ENCODE assay signal across 18 cellular contexts in the genomic region with DNA sequence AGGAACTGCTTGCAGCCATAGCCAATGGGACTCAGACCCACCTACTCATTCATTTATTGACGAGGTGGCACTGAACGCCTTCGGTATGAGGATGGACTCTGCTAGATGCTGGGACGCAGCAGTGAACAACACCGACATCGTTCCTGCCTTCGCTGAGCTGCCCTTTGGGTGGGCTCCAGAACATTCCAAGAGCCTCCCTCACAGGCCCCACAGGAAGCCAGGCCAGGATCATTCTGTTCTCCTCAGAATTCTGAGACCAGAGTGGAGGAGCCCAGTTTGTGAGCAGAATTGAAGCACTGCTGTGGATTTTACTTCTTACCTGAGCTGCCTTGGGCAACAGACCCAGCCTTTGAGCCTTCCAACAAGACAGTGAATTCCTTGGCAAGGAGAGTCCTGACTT.
A peak's percentile ranks its signal among the peaks of the same experiment; 100 is the strongest.
DNase-seq lines count a peak whose midpoint lies in the region; ATAC-seq and TF ChIP-seq lines count a peak whose summit lies in the region.
"Had no signal": no experiment of that assay in that cellular context is flagged by ENCODE, and none has a peak within 500 bp of the region (broad histone marks: within the 10 kb centered on the region; RNA-seq: fewer than 3 reads in every experiment).

No MANE protein-coding gene starts in this region.

- CTCF ChIA-PET in mammary epithelial cell (lab: Charles Lee; ENCODE audit: low non-redundant PET): no interaction called here

- 59% methylated on average over 7 of the region's 7 CpGs for WGBS in mammary epithelial cell (ENCODE audit: low coverage, missing lambda C conversion rate)
- 51 to 63% (median 57%) methylated on average over 7 of the region's 7 CpGs for WGBS in psoas muscle, 3 donors
- no CpG with 5 or more reads among the region's 7 CpGs for WGBS in H9 (ENCODE audit: extremely low coverage, insufficient read length, low lambda C conversion rate)
- no CpG with 5 or more reads among the region's 7 CpGs for WGBS in trophoblast cell (ENCODE audit: extremely low coverage, insufficient coverage, insufficient read length)

- no peak overlapping the region for H2AK5ac ChIP-seq in H9 (ENCODE audit: insufficient read length, low read length)
- H2AK5ac ChIP-seq in trophoblast cell (ENCODE audit: low read length): no peak overlapping the region

- H4K91ac ChIP-seq in H9 (ENCODE audit: insufficient read length, low read depth, low read length) (no peak overlapping the region), trophoblast cell (ENCODE audit: low read depth, low read length) (no peak overlapping the region)

- H3K27me3 Mint-ChIP-seq in H9 (ENCODE audit: low read depth): no peaks in the 10 kb centered on the region; the same call in 1 of the 2 replicates

- H4K8ac ChIP-seq in H9 (replicated peaks; ENCODE audit: insufficient read length, low read depth, low read length) (no peak overlapping the region), trophoblast cell (ENCODE audit: low read depth, low read length) (no peak overlapping the region)

- no peak overlapping the region for H3K9ac ChIP-seq in mammary epithelial cell (ENCODE audit: insufficient read depth, low read length)
- no peak overlapping the region for H3K9ac ChIP-seq in H9 (ENCODE audit: extremely low read depth, insufficient read length, low read length)
- no peak overlapping the region for H3K9ac ChIP-seq in trophoblast cell (ENCODE audit: low read length)

- in situ Hi-C loops in mammary epithelial cell (cut with MboI; ENCODE audit: low sequenced_read_pairs in 2 of 2): no loop called here

- H2BK20ac ChIP-seq in H9 (ENCODE audit: low read depth, low read length, poor library complexity, severe bottlenecking): no peak overlapping the region

- H3K27ac Mint-ChIP-seq in H9: no peak overlapping the region
- H3K27ac Mint-ChIP-seq: activated naive CD8-positive, alpha-beta T cell treated with anti-CD3 and anti-CD28 coated beads for 36 hours; CD4-positive, alpha-beta memory T cell; dendritic cell treated with granulocyte-macrophage colony-stimulating factor and Interleukin-4, amounts not matched to agents 40 ng/mL and 50 ng/mL, for 4 days; WTC11 had no signal

- H2BK5ac ChIP-seq in H9 (ENCODE audit: insufficient read length, low read length): no peak overlapping the region
- H2BK5ac ChIP-seq in trophoblast cell (ENCODE audit: low read depth, low read length, poor library complexity): no peak overlapping the region

- H3K23ac ChIP-seq in H9 (ENCODE audit: insufficient read length, low read depth, low read length) (no peak overlapping the region), trophoblast cell (ENCODE audit: low read length) (no peak overlapping the region)

- no peaks in the 10 kb centered on the region for H3K9me3 ChIP-seq in breast epithelium
- H3K9me3 ChIP-seq in mammary epithelial cell (replicated peaks; ENCODE audit: insufficient read depth, low read length): no peaks in the 10 kb centered on the region
- no peaks in the 10 kb centered on the region for H3K9me3 ChIP-seq in psoas muscle
- no peaks in the 10 kb centered on the region for H3K9me3 ChIP-seq in H9 (ENCODE audit: control insufficient read depth, low read depth, low read length)
- peaks cover 2% of the 10 kb centered on the region for H3K9me3 ChIP-seq in trophoblast cell (ENCODE audit: insufficient read depth, low read depth, low read length)

- H3K4ac ChIP-seq in H9 (ENCODE audit: low read depth, low read length): no peak overlapping the region
- H3K4ac ChIP-seq in trophoblast cell (ENCODE audit: low read depth, low read length): no peak overlapping the region

- H2BK12ac ChIP-seq in H9 (ENCODE audit: insufficient read length, low read depth, low read length): no peak overlapping the region
- H2BK12ac ChIP-seq in trophoblast cell (ENCODE audit: low read length): no peak overlapping the region

- no peak overlapping the region for H3K4me3 ChIP-seq in breast epithelium
- no peak overlapping the region for H3K4me3 ChIP-seq in mammary epithelial cell (replicated peaks in 1 of 3; ENCODE audit: insufficient read depth in 1 of 3, low read depth in 2 of 3, low read length in 3 of 3)
- H3K4me3 ChIP-seq in psoas muscle: no peak overlapping the region
- H3K4me3 ChIP-seq in trophoblast cell (ENCODE audit: low read depth, low read length): no peak overlapping the region
- H3K4me3 ChIP-seq: K562 had no signal

- H3K79me2 ChIP-seq in mammary epithelial cell (ENCODE audit: insufficient read depth, low read length) (no peaks in the 10 kb centered on the region), H9 (ENCODE audit: insufficient read depth, low read length) (no peaks in the 10 kb centered on the region), trophoblast cell (ENCODE audit: control insufficient read depth, insufficient read depth, low read length, poor library complexity) (no peaks in the 10 kb centered on the region)

- H3K4me1 ChIP-seq in breast epithelium (no peaks in the 10 kb centered on the region), mammary epithelial cell (ENCODE audit: insufficient read depth, low read length) (peaks cover 5% of the 10 kb centered on the region), psoas muscle (peaks cover 12% of the 10 kb centered on the region), H9 (ENCODE audit: insufficient read depth, low read length) (0 out of 2 replicates have a peak, but pooled peaks cover 3% of the 10 kb centered on the region), trophoblast cell (ENCODE audit: control insufficient read depth in 1 of 2, insufficient read depth in 2 of 2, low read length in 2 of 2) (no peaks in the 10 kb centered on the region)
- H3K4me1 ChIP-seq: foreskin keratinocyte had no signal

- H3K36me3 ChIP-seq in breast epithelium (no peaks in the 10 kb centered on the region), mammary epithelial cell (ENCODE audit: insufficient read depth, low read length) (no peaks in the 10 kb centered on the region), psoas muscle (ENCODE audit: insufficient read depth in 1 of 2, low read depth in 1 of 2) (no peaks in the 10 kb centered on the region), trophoblast cell (ENCODE audit: control insufficient read depth in 1 of 2, insufficient read depth in 2 of 2, low read length in 2 of 2) (no peaks in the 10 kb centered on the region)

- H3K4me1 Mint-ChIP-seq in H9: peaks cover 17 to 24% of the 10 kb centered on the region in 2 experiments
- H3K4me1 Mint-ChIP-seq: activated naive CD8-positive, alpha-beta T cell treated with anti-CD3 and anti-CD28 coated beads for 36 hours; CD4-positive, alpha-beta memory T cell had no signal

- no TSS peak for BruUV-seq in mammary epithelial cell (replicated peaks; lab: Mats Ljungman, UMichigan)

- 0 out of 7 replicates have a peak, but pooled peaks cover 0 to 4% (median 4%) of the 10 kb centered on the region in 3 experiments for H3K36me3 Mint-ChIP-seq in H9 (ENCODE audit: insufficient read depth in 1 of 3, low read depth in 3 of 3)
- H3K36me3 Mint-ChIP-seq: activated naive CD8-positive, alpha-beta T cell treated with anti-CD3 and anti-CD28 coated beads for 36 hours; CD4-positive, alpha-beta memory T cell; WTC11 had no signal

- H3K4me2 ChIP-seq in mammary epithelial cell (ENCODE audit: insufficient read depth, low read depth, low read length) (no peak overlapping the region), H9 (ENCODE audit: insufficient read depth, insufficient read length, low read length) (no peak overlapping the region), trophoblast cell (ENCODE audit: low read length) (no peak overlapping the region)

- ATAC-seq in Right ventricle myocardium superior (ENCODE audit: poor library complexity) (peak; percentile 76), psoas muscle (peak in 3 of 4 donors; percentile 41 to 68 (median 46))
- ATAC-seq: foreskin keratinocyte, K562, WTC11 had no signal

- no peak overlapping the region for H3T11ph ChIP-seq in H9 (ENCODE audit: low read length)

- no peak overlapping the region for H3K14ac ChIP-seq in H9 (ENCODE audit: insufficient read depth, low read length)
- no peak overlapping the region for H3K14ac ChIP-seq in trophoblast cell (ENCODE audit: low read length)

- no peaks in the 10 kb centered on the region for H3K79me1 ChIP-seq in H9 (ENCODE audit: insufficient read depth, low read depth, low read length, poor library complexity, severe bottlenecking)
- no peaks in the 10 kb centered on the region for H3K79me1 ChIP-seq in trophoblast cell (ENCODE audit: low read length)

- peaks cover 8 to 13% of the 10 kb centered on the region in 2 experiments for H3K9me3 Mint-ChIP-seq in H9
- H3K9me3 Mint-ChIP-seq: activated naive CD8-positive, alpha-beta T cell treated with anti-CD3 and anti-CD28 coated beads for 36 hours; CD4-positive, alpha-beta memory T cell; dendritic cell treated with granulocyte-macrophage colony-stimulating factor and Interleukin-4, amounts not matched to agents 40 ng/mL and 50 ng/mL, for 4 days had no signal

- no peak overlapping the region for H4K5ac ChIP-seq in H9 (ENCODE audit: insufficient read length, low read depth, low read length)

- no peak overlapping the region for H2AFZ ChIP-seq in mammary epithelial cell (ENCODE audit: low read depth, low read length)
- no peak overlapping the region for H2AFZ ChIP-seq in H9 (ENCODE audit: low read length)
- H2AFZ ChIP-seq in trophoblast cell (ENCODE audit: insufficient read depth, low read length, poor library complexity): no peak overlapping the region

- H4K20me1 ChIP-seq in mammary epithelial cell (ENCODE audit: insufficient read depth, low read length) (no peaks in the 10 kb centered on the region), H9 (ENCODE audit: control insufficient read depth, insufficient read depth, insufficient read length) (no peaks in the 10 kb centered on the region)

- DNase-seq in breast epithelium (ENCODE audit: low spot score in 2 of 2) (no peak), mammary epithelial cell (no peak), Right ventricle myocardium superior (peak; percentile 47), psoas muscle (peak; percentile 64 to 79), NCI-H82 (lab: John Stamatoyannopoulos, UW) (no peak), H9 (no peak), NCI-H526 (lab: John Stamatoyannopoulos, UW) (no peak), trophoblast cell (no peak)
- DNase-seq: activated naive CD8-positive, alpha-beta T cell treated with anti-CD3 and anti-CD28 coated beads for 36 hours; CD4-positive, alpha-beta memory T cell; foreskin keratinocyte; NCI-H1417; NCI-H226; SW 1271 had no signal

- no peak overlapping the region for H3K56ac ChIP-seq in H9 (ENCODE audit: insufficient read length, low read depth, low read length)

- H2BK120ac ChIP-seq in H9 (ENCODE audit: low read depth, low read length, poor library complexity, severe bottlenecking): no peak overlapping the region
- no peak overlapping the region for H2BK120ac ChIP-seq in trophoblast cell (ENCODE audit: insufficient read depth, low read length, poor library complexity)

- no peak overlapping the region for H4K12ac ChIP-seq in trophoblast cell (ENCODE audit: low read depth, low read length)

- TF ChIP-seq POLR2A in breast epithelium (IDR thresholded peaks at IDR 0.05): no peak

- no peak overlapping the region for H3K4me3 Mint-ChIP-seq in H9
- H3K4me3 Mint-ChIP-seq: activated naive CD8-positive, alpha-beta T cell treated with anti-CD3 and anti-CD28 coated beads for 36 hours; CD4-positive, alpha-beta memory T cell; dendritic cell treated with granulocyte-macrophage colony-stimulating factor and Interleukin-4, amounts not matched to agents 40 ng/mL and 50 ng/mL, for 4 days; WTC11 had no signal

- H3K27me3 ChIP-seq in breast epithelium: no peaks in the 10 kb centered on the region
- no peaks in the 10 kb centered on the region for H3K27me3 ChIP-seq in mammary epithelial cell (ENCODE audit: insufficient read depth, low read length)
- no peaks in the 10 kb centered on the region for H3K27me3 ChIP-seq in psoas muscle (ENCODE audit: insufficient read depth in 3 of 3, low read length in 2 of 3)
- H3K27me3 ChIP-seq in H9 (ENCODE audit: insufficient read depth, low read length): no peaks in the 10 kb centered on the region
- H3K27me3 ChIP-seq in trophoblast cell (ENCODE audit: insufficient read depth, low read length): no peaks in the 10 kb centered on the region

- intact Hi-C loops in breast epithelium (cut with DNase I; ENCODE audit: low total_unique reads) (no loop called here), mammary epithelial cell (cut with micrococcal nuclease) (no loop called here), Right ventricle myocardium superior (cut with DNase I) (no loop called here), psoas muscle (cut with DNase I) (loop anchor here in 1 of 2 donors (5.0 kb wide), 1 partner anchor 52 kb away; no protein-coding TSS in a partner anchor)

- TF ChIP-seq CTCF in breast epithelium (IDR thresholded peaks at IDR 0.05) (no peak), mammary epithelial cell (conservative IDR thresholded peaks at IDR 0.05 in 1 of 2, IDR thresholded peaks at IDR 0.05 in 1 of 2; ENCODE audit: extremely low read depth in 1 of 2, insufficient read depth in 1 of 2, low read depth in 1 of 2, low read length in 2 of 2) (no peak), psoas muscle (IDR thresholded peaks at IDR 0.05) (no peak), H9 (conservative IDR thresholded peaks at IDR 0.05) (no peak)

- no peak overlapping the region for H2BK15ac ChIP-seq in H9 (ENCODE audit: low read depth, low read length)

- H3K27ac ChIP-seq in breast epithelium (peak overlapping the region; percentile 42 to 50), mammary epithelial cell (ENCODE audit: insufficient read depth, low read depth, low read length) (no peak overlapping the region), psoas muscle (peak overlapping the region; percentile 81), H9 (ENCODE audit: insufficient read length, low read depth, low read length) (no peak overlapping the region), trophoblast cell (ENCODE audit: low read depth, low read length) (no peak overlapping the region)
- H3K27ac ChIP-seq: 22Rv1, foreskin keratinocyte had no signal

- H3K18ac ChIP-seq in H9 (ENCODE audit: insufficient read length, low read depth, low read length) (no peak overlapping the region), trophoblast cell (ENCODE audit: low read length) (no peak overlapping the region)

- no peaks in the 10 kb centered on the region for H3K23me2 ChIP-seq in H9 (ENCODE audit: insufficient read length, low read depth, low read length, poor library complexity, severe bottlenecking)

- dilution Hi-C loops in mammary epithelial cell (cut with HindIII; ENCODE audit: low sequenced_read_pairs): no loop called here

Comparison
In these comparisons a context has a peak if more than half of its experiments do, and no peak if none do; other contexts are left out.
1. H3K27ac ChIP-seq: peak in breast epithelium (2 of 2) and psoas muscle (single experiment); none in mammary epithelial cell (single experiment), H9 (single experiment) and trophoblast cell (single experiment).
2. DNase-seq: peak in Right ventricle myocardium superior (single experiment) and psoas muscle (2 of 2); none in breast epithelium (0 of 2), mammary epithelial cell (single experiment), NCI-H82 (single experiment), H9 (single experiment), NCI-H526 (0 of 2) and trophoblast cell (0 of 2).